In the genomic region with DNA sequence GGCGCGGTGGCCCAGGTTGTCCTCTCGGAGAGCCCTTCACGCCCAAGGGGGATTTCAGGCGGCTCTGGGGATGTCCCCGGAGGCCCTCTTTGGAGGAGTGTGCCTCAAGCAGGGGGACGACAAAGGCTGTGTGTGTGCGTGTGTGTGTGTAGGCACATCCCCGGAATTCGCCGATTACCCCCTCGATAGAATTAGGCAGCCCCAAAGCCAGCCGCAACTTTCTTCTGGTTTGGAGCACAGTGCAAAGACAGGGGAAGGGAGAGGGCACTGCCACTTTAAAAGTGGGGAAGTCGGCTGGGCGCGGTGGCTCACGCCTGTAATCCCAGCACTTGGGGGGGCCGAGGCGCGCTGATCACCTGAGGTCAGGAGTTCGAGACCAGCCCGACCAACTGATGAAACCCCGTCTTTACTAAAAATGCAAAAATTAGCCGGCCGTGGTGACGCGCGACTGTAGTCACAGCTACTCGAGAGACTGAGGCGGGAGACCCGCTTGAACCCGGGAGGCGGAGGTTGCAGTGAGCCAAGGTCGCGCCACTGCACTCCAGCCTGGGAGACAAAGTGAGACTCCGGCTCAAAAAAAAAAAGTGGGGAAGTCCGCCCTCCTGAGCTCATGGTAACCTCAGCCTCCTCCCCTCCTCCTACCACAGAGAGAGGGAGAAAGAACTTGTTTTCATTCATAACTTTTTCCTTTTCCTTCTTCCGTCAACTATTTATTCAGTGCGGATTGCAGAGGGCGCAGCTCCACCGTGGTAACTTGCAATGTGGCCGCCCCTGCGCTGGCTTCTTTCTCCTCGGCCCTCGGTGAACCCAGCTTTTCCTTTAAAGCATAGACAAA, we compare ENCODE assay signal across 8 cellular contexts. TPM values are rescaled to one million over a fixed set of nuclear protein-coding genes. Genes with fewer than 3 reads are reported as not detected.
A peak's percentile ranks its signal among the peaks of the same experiment; 100 is the strongest.
DNase-seq lines count a peak whose midpoint lies in the region; ATAC-seq and TF ChIP-seq lines count a peak whose summit lies in the region.

No MANE protein-coding gene starts in this region.

- TF ChIP-seq CTCF in AG04449 (IDR thresholded peaks at IDR 0.05; ENCODE audit: insufficient read depth, low read length, missing control alignments) (peak; percentile 19), Panc1 (IDR thresholded peaks at IDR 0.05) (peak; percentile 26; the same call in 1 of the 2 replicates), neutrophil (IDR thresholded peaks at IDR 0.05) (no peak), type B pancreatic cell (conservative IDR thresholded peaks at IDR 0.05) (peak; percentile 19)

- peak overlapping the region; percentile 67 for H3K4me3 ChIP-seq in AG04449 (ENCODE audit: low read depth, low read length)
- peak overlapping the region; percentile 90 to 94 for H3K4me3 ChIP-seq in Panc1 (ENCODE audit: low read depth in 2 of 2, low read length in 2 of 2)
- peak overlapping the region; percentile 65 to 73 for H3K4me3 ChIP-seq in neutrophil (ENCODE audit: low read depth in 1 of 2, low read length in 1 of 2)

- H3K4me3 Mint-ChIP-seq in type B pancreatic cell: peak overlapping the region; percentile 92

- peaks cover 28% of the 10 kb centered on the region for H3K4me1 Mint-ChIP-seq in type B pancreatic cell (ENCODE audit: unreplicated experiment)

- no peaks in the 10 kb centered on the region for H3K27me3 ChIP-seq in Panc1 (ENCODE audit: control insufficient read depth, insufficient read depth, low read length)
- H3K27me3 ChIP-seq in neutrophil: peaks cover 45% of the 10 kb centered on the region

- peaks cover 19% of the 10 kb centered on the region for H3K36me3 ChIP-seq in Panc1 (ENCODE audit: control insufficient read depth, insufficient read depth, low read length)
- no peaks in the 10 kb centered on the region for H3K36me3 ChIP-seq in neutrophil

- H3K27ac Mint-ChIP-seq in type B pancreatic cell: peak overlapping the region; percentile 97

- in situ Hi-C loops in Panc1 (cut with HindIII; ENCODE audit: low pct_unique_long_range_greater_than_20kb, low sequenced_read_pairs): no loop called here

- peak; percentile 13 for ATAC-seq in GM18519 (IDR thresholded peaks at IDR 0.05; ENCODE audit: low FRiP score, unreplicated experiment)
- peak; percentile 28 for ATAC-seq in HG03097 (IDR thresholded peaks at IDR 0.05; ENCODE audit: low FRiP score, unreplicated experiment)
- peak; percentile 49 for ATAC-seq in Panc1

- CTCF ChIA-PET in AG04449 (lab: Yijun Ruan, JAX) (interaction anchor here (0.8 to 3.5 kb wide), 10 partner anchors 9 to 714 kb away, joined by 3 to 26 read pairs (median 4); no protein-coding TSS in a partner anchor), Panc1 (lab: Charles Lee) (no interaction called here)

- BruUV-seq in Panc1 (replicated peaks; lab: Mats Ljungman, UMichigan): no TSS peak

- peaks cover 21% of the 10 kb centered on the region for H3K4me1 ChIP-seq in Panc1 (ENCODE audit: control insufficient read depth, insufficient read depth, low read length)
- peaks cover 29 to 37% of the 10 kb centered on the region in 2 experiments for H3K4me1 ChIP-seq in neutrophil (ENCODE audit: control insufficient read depth in 1 of 2, insufficient read depth in 1 of 2, low read depth in 1 of 2, low read length in 1 of 2)

- H3K36me3 Mint-ChIP-seq in type B pancreatic cell: peaks cover 37% of the 10 kb centered on the region

- peak overlapping the region; percentile 94 for H3K27ac ChIP-seq in Panc1 (ENCODE audit: low read length)
- no peak overlapping the region for H3K27ac ChIP-seq in neutrophil

- intact Hi-C loops in Panc1 (cut with micrococcal nuclease; ENCODE audit: unreplicated experiment): loop anchor here (5.0 kb wide), 2 partner anchors 108 to 277 kb away; no protein-coding TSS in a partner anchor

- H3K27me3 Mint-ChIP-seq in type B pancreatic cell: peaks cover 6% of the 10 kb centered on the region

- DNase-seq in AG04449 (ENCODE audit: low read depth, low spot score): no peak
- no peak for DNase-seq in Panc1 (ENCODE audit: low read depth, low spot score)
- peak; percentile 17 for DNase-seq in activated gamma-delta T cell treated with anti-CD3 and anti-CD28 coated beads, Interleukin-2, amount 50 U/mL, for 16 hours (ENCODE audit: low read depth)
- DNase-seq in fibroblast of the conjunctiva (ENCODE audit: low read depth): peak; percentile 72
- DNase-seq in type B pancreatic cell (ENCODE audit: extremely low spot score, unreplicated experiment): peak; percentile 74

- H3K9me3 Mint-ChIP-seq in type B pancreatic cell: no peaks in the 10 kb centered on the region

- H3K9me3 ChIP-seq in Panc1 (ENCODE audit: control insufficient read depth, insufficient read depth, low read depth, low read length) (no peaks in the 10 kb centered on the region), neutrophil (no peaks in the 10 kb centered on the region)

- POLR2A ChIA-PET in AG04449 (lab: Yijun Ruan, JAX): interaction anchor here (1.7 kb wide), 1 partner anchor 19 kb away, joined by 4 read pairs; no protein-coding TSS in a partner anchor
- POLR2A ChIA-PET in Panc1 (lab: Charles Lee): interaction anchor here (0.7 kb wide), 1 partner anchor 189 kb away, joined by 3 read pairs; no protein-coding TSS in a partner anchor

RNA-seq across cellular contexts. Expression of a gene that starts 2.4 kb away (rescaled TPM):
- 77.8 TPM for total RNA-seq in Panc1 (2021; ENCODE audit: unreplicated experiment)
- polyA plus RNA-seq in Panc1 (2012; ENCODE audit: insufficient read length): 68.8 TPM
- total RNA-seq in type B pancreatic cell (ENCODE audit: low replicate concordance): 52.3 and 61.3 TPM in 2 replicates

Comparison
In these comparisons a context has a peak if more than half of its experiments do, and no peak if none do; other contexts are left out.
1. DNase-seq: peak in activated gamma-delta T cell treated with anti-CD3 and anti-CD28 coated beads, Interleukin-2, amount 50 U/mL, for 16 hours (single experiment), fibroblast of the conjunctiva (single experiment) and type B pancreatic cell (single experiment); none in AG04449 (single experiment) and Panc1 (single experiment).
2. Peak in every context shown above with its lines, with median percentiles within 50 percentile points of each other: H3K4me3 ChIP-seq and ATAC-seq.